In the genomic region with DNA sequence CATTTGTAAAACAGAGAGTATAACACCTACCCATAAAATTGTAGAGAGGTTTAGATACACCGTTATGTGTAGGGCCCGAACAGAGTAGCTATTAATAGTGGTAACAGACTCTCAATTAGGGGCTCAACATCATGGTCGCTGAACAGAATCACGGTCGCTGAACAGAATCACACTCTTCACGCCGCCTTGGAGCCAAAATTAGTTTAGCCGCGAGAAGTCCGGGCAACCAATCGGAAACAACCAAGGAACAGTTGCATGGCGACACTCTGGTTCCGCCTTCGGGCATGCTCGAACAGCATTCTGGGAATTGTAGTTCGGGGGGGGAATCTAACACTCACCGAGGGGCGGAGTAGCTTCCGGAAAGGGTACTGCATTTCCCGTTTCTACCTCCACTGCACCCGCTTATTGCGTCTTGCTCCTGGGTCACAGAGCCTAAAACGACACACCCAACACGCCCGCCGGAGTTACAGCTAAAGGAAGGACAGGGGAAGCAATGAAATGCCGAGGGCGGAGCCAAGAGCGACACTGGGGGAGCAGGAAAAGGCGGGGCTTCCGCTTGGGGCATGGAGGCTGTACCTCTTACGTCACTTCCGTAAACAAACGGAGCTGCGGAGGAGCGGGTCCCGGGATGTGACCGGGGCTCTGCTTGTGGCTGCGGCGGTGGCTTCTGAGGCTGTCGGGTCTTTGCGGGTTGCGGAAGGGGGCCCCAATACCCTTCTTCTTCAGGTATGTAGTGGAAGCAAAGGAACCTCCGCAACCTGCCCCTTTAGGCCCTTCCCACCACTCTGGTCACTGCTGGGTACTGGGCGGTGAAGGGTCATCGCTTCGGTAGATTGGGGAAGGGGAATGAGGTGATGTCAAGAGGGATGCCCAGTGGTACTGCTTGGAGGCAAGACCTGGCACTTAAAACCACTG, we compare ENCODE assay signal across 8 cellular contexts. TPM values are rescaled to one million over a fixed set of nuclear protein-coding genes. Genes with fewer than 3 reads are reported as not detected.
DNase-seq lines count a peak whose midpoint lies in the region; ATAC-seq and TF ChIP-seq lines count a peak whose summit lies in the region.

A gene (plus strand): TSS at position 593 of the 915 bp plus-strand sequence. CDS start 2,352 bp downstream, outside the sequence.

- peak within 1 kb of the TSS; percentile 92 to 100 (median 100) for H3K27ac Mint-ChIP-seq in IgD-negative memory B cell

- peaks cover 17 to 26% (median 17%) of the 10 kb centered on the region in 3 donors for H3K4me1 Mint-ChIP-seq in IgD-negative memory B cell

- no peaks in the 10 kb centered on the region for H3K9me3 ChIP-seq in mononuclear cell (ENCODE audit: low read depth, low read length)

- H3K4me3 ChIP-seq in epithelial cell of esophagus (ENCODE audit: low read length) (peak within 1 kb of the TSS; percentile 71), mononuclear cell (ENCODE audit: low read length) (peak within 1 kb of the TSS; percentile 83)

- no peaks in the 10 kb centered on the region for H3K27me3 ChIP-seq in mononuclear cell (ENCODE audit: insufficient read depth, low read length)

- H3K9me3 Mint-ChIP-seq in IgD-negative memory B cell: no peaks in the 10 kb centered on the region

- TF ChIP-seq CTCF in epithelial cell of esophagus (IDR thresholded peaks at IDR 0.05; ENCODE audit: insufficient read depth, low read depth, low read length, missing control alignments): no peak

- peak; percentile 96 for DNase-seq in DMS 273 treated with DMSO at 0.1 percent for 48 hours (lab: John Stamatoyannopoulos, UW)
- peak; percentile 96 for DNase-seq in OCI-M2 (lab: John Stamatoyannopoulos, UW; ENCODE audit: unreplicated experiment)
- peak; percentile 91 for DNase-seq in activated T-cell treated with anti-CD3 and anti-CD28 coated beads for 4 hours
- DNase-seq in epithelial cell of esophagus (ENCODE audit: low read depth): peak; percentile 95
- DNase-seq in stimulated activated CD8-positive, alpha-beta memory T cell treated with anti-CD3 and anti-CD28 coated beads, Interleukin-4, amount 100 ng/mL, for 1 hour (ENCODE audit: low read depth in 2 of 2, low spot score in 1 of 2): peak; percentile 81 to 82

- peak; percentile 93 for ATAC-seq in GM21529 (IDR thresholded peaks at IDR 0.05; ENCODE audit: unreplicated experiment)

- H3K27me3 Mint-ChIP-seq in IgD-negative memory B cell: no peaks in the 10 kb centered on the region

- H3K36me3 Mint-ChIP-seq in IgD-negative memory B cell: peaks cover 2% of the 10 kb centered on the region

- H3K4me3 Mint-ChIP-seq in IgD-negative memory B cell: peak within 1 kb of the TSS; percentile 91 to 100 (median 99)

- H3K4me1 ChIP-seq in mononuclear cell (ENCODE audit: insufficient read depth, low read length): peaks cover 19% of the 10 kb centered on the region

RNA-seq across cellular contexts. Expression of the gene that starts here (rescaled TPM):
- 39.5 TPM for polyA plus RNA-seq in IgD-negative memory B cell
- total RNA-seq in mononuclear cell: 22.7 TPM

Comparison
In these comparisons a context has a peak if more than half of its experiments do, and no peak if none do; other contexts are left out.
1. Peak in every context shown above with its lines: DNase-seq, ATAC-seq and H3K4me3 ChIP-seq.